12 cellular contexts compared by ENCODE assay signal in genomic region chr5:124444147-124444775, GRCh38.
DNase-seq lines count a peak whose midpoint lies in the region; ATAC-seq and TF ChIP-seq lines count a peak whose summit lies in the region.
"Had no signal": no experiment of that assay in that cellular context is flagged by ENCODE, and none has a peak within 500 bp of the region (broad histone marks: within the 10 kb centered on the region; RNA-seq: fewer than 3 reads in every experiment).

No MANE protein-coding gene starts in this region.

- TF ChIP-seq CTCF in GM06990 (IDR thresholded peaks at IDR 0.05; ENCODE audit: insufficient read depth, low read length, poor library complexity, severe bottlenecking) (no peak), MM.1S (IDR thresholded peaks at IDR 0.05; ENCODE audit: low read length) (no peak)

- peak overlapping the region; percentile 51; the same call in 1 of the 2 replicates for H3K27ac ChIP-seq in MM.1S (ENCODE audit: low read length)
- H3K27ac ChIP-seq: GM23248, SK-N-MC had no signal

- H3K4me2 ChIP-seq in MM.1S (ENCODE audit: low read depth, low read length), result peak overlapping the region; percentile 15

- no peaks in the 10 kb centered on the region for H4K20me1 ChIP-seq in MM.1S (ENCODE audit: insufficient read depth, low read length)

- H3K27ac Mint-ChIP-seq in activated CD4-positive, alpha-beta T cell treated with anti-CD3 and anti-CD28 coated beads, Interleukin-2, amount 10 ng/mL, durations not matched to agents 24 days and 14 days, result no peak overlapping the region
- H3K27ac Mint-ChIP-seq: activated CD8-positive, alpha-beta memory T cell treated with anti-CD3 and anti-CD28 coated beads, Interleukin-2, amount 10 ng/mL, durations not matched to agents 7 days and 5 days had no signal

- no peaks in the 10 kb centered on the region for H3K36me3 ChIP-seq in GM06990 (ENCODE audit: control insufficient read depth, insufficient read depth, low read length)
- no peaks in the 10 kb centered on the region for H3K36me3 ChIP-seq in MM.1S (replicated peaks; ENCODE audit: insufficient read depth, low read length)

- no peaks in the 10 kb centered on the region for H3K9me3 ChIP-seq in MM.1S (replicated peaks; ENCODE audit: insufficient read depth, low read length)

- no peaks in the 10 kb centered on the region for H3K9me3 Mint-ChIP-seq in activated CD4-positive, alpha-beta T cell treated with anti-CD3 and anti-CD28 coated beads, Interleukin-2, amount 10 ng/mL, durations not matched to agents 24 days and 14 days

- intact Hi-C loops in activated CD4-positive, alpha-beta T cell treated with anti-CD3 and anti-CD28 coated beads, Interleukin-2, amount 10 ng/mL, durations not matched to agents 24 days and 14 days (cut with micrococcal nuclease), result no loop called here
- intact Hi-C loops in sciatic nerve (cut with DNase I), result no loop called here

- DNase-seq in GM06990 (ENCODE audit: extremely low read depth, insufficient read length), result peak; percentile 38
- peak; percentile 72 for DNase-seq in MM.1S
- no peak for DNase-seq in activated CD4-positive, alpha-beta T cell treated with anti-CD3 and anti-CD28 coated beads, Interleukin-2, amount 10 ng/mL, durations not matched to agents 24 days and 14 days
- no peak for DNase-seq in sciatic nerve (ENCODE audit: low spot score)
- DNase-seq in stimulated activated CD4-positive, alpha-beta T cell treated with anti-CD3 and anti-CD28 coated beads, Interleukin-1b, Interleukin-23, amount 100 ng/mL, for 48 hours, result no peak
- DNase-seq: activated CD8-positive, alpha-beta memory T cell treated with anti-CD3 and anti-CD28 coated beads, Interleukin-2, amount 10 ng/mL, durations not matched to agents 7 days and 5 days; GM23248; MV-4-11 had no signal

- peak; percentile 99 for ATAC-seq in GM19324 (IDR thresholded peaks at IDR 0.05; ENCODE audit: low FRiP score, unreplicated experiment)
- peak; percentile 100 for ATAC-seq in HG02852 (IDR thresholded peaks at IDR 0.05; ENCODE audit: unreplicated experiment)
- ATAC-seq in SK-N-SH treated with all-trans-retinoic acid at 6 μM for 48 hours, result no peak
- no peak for ATAC-seq in sciatic nerve
- ATAC-seq: activated CD8-positive, alpha-beta memory T cell treated with anti-CD3 and anti-CD28 coated beads, Interleukin-2, amount 10 ng/mL, durations not matched to agents 7 days and 5 days had no signal

- H3K4me3 ChIP-seq in GM06990 (replicated peaks; ENCODE audit: low read depth, low read length), result no peak overlapping the region
- H3K4me3 ChIP-seq in MM.1S (ENCODE audit: low read length), result no peak overlapping the region
- H3K4me3 ChIP-seq: GM23248, SK-N-MC had no signal

- no peaks in the 10 kb centered on the region for H3K27me3 Mint-ChIP-seq in activated CD4-positive, alpha-beta T cell treated with anti-CD3 and anti-CD28 coated beads, Interleukin-2, amount 10 ng/mL, durations not matched to agents 24 days and 14 days
- H3K27me3 Mint-ChIP-seq: activated CD8-positive, alpha-beta memory T cell treated with anti-CD3 and anti-CD28 coated beads, Interleukin-2, amount 10 ng/mL, durations not matched to agents 7 days and 5 days had no signal

- H3K4me3 Mint-ChIP-seq in activated CD4-positive, alpha-beta T cell treated with anti-CD3 and anti-CD28 coated beads, Interleukin-2, amount 10 ng/mL, durations not matched to agents 24 days and 14 days, result no peak overlapping the region
- H3K4me3 Mint-ChIP-seq: activated CD8-positive, alpha-beta memory T cell treated with anti-CD3 and anti-CD28 coated beads, Interleukin-2, amount 10 ng/mL, durations not matched to agents 7 days and 5 days had no signal

- H3K27me3 ChIP-seq in GM06990 (replicated peaks; ENCODE audit: control insufficient read depth, insufficient read depth, low read length), result no peaks in the 10 kb centered on the region
- no peaks in the 10 kb centered on the region for H3K27me3 ChIP-seq in MM.1S (replicated peaks; ENCODE audit: insufficient read depth, low read length)

- no peaks in the 10 kb centered on the region for H3F3A ChIP-seq in MM.1S (ENCODE audit: insufficient read depth, low read length)

- H3K79me2 ChIP-seq in MM.1S (ENCODE audit: low read length), result no peaks in the 10 kb centered on the region

- no peak overlapping the region for H3K9ac ChIP-seq in MM.1S (ENCODE audit: low read length)
- H3K9ac ChIP-seq: GM23248 had no signal

- H3K4me1 ChIP-seq in MM.1S (ENCODE audit: low read length), result peaks cover 16% of the 10 kb centered on the region; the same call in 1 of the 2 replicates

- no peaks in the 10 kb centered on the region for H3K4me1 Mint-ChIP-seq in activated CD4-positive, alpha-beta T cell treated with anti-CD3 and anti-CD28 coated beads, Interleukin-2, amount 10 ng/mL, durations not matched to agents 24 days and 14 days

- H3K36me3 Mint-ChIP-seq in activated CD4-positive, alpha-beta T cell treated with anti-CD3 and anti-CD28 coated beads, Interleukin-2, amount 10 ng/mL, durations not matched to agents 24 days and 14 days (ENCODE audit: low read depth), result no peaks in the 10 kb centered on the region
- H3K36me3 Mint-ChIP-seq: activated CD8-positive, alpha-beta memory T cell treated with anti-CD3 and anti-CD28 coated beads, Interleukin-2, amount 10 ng/mL, durations not matched to agents 7 days and 5 days had no signal

- no peaks in the 10 kb centered on the region for H3K9me2 ChIP-seq in MM.1S (replicated peaks; ENCODE audit: insufficient read depth, low read length)

- H2AFZ ChIP-seq in MM.1S (ENCODE audit: low read length), result no peak overlapping the region
- H2AFZ ChIP-seq: GM23248 had no signal

TF ChIP-seq in SK-N-SH treated with all-trans-retinoic acid at 6 μM for 48 hours, 23 proteins besides CTCF, POLR2A, EP300 and RAD21 (continues in another document):
- TF ChIP-seq ZNF70 (CRISPR knock-in tag; IDR thresholded peaks at IDR 0.05) (no peak), ZFP30 (CRISPR knock-in tag; IDR thresholded peaks at IDR 0.05) (no peak), TSHZ2 (CRISPR knock-in tag; IDR thresholded peaks at IDR 0.05) (no peak), CSDC2 (CRISPR knock-in tag; IDR thresholded peaks at IDR 0.05) (no peak), ZC3H10 (CRISPR knock-in tag; IDR thresholded peaks at IDR 0.05) (no peak), ZFP3 (CRISPR knock-in tag; IDR thresholded peaks at IDR 0.05) (no peak), ISL1 (CRISPR knock-in tag; IDR thresholded peaks at IDR 0.05) (no peak), SNAI2 (CRISPR knock-in tag; IDR thresholded peaks at IDR 0.05) (no peak), PPARA (CRISPR knock-in tag; IDR thresholded peaks at IDR 0.05; ENCODE audit: borderline replicate concordance) (no peak), ZNF8 (CRISPR knock-in tag; IDR thresholded peaks at IDR 0.05) (no peak), ESRRG (CRISPR knock-in tag; IDR thresholded peaks at IDR 0.05) (no peak), BACH2 (CRISPR knock-in tag; IDR thresholded peaks at IDR 0.05; ENCODE audit: borderline replicate concordance) (no peak), TOX (CRISPR knock-in tag; IDR thresholded peaks at IDR 0.05; ENCODE audit: borderline replicate concordance) (no peak), ARNTL (CRISPR knock-in tag; IDR thresholded peaks at IDR 0.05; ENCODE audit: borderline replicate concordance, low read depth) (no peak), PATZ1 (CRISPR knock-in tag; IDR thresholded peaks at IDR 0.05; ENCODE audit: borderline replicate concordance) (no peak), OSR1 (CRISPR knock-in tag; IDR thresholded peaks at IDR 0.05) (no peak), TCF4 (CRISPR knock-in tag; IDR thresholded peaks at IDR 0.05; ENCODE audit: borderline replicate concordance) (no peak)

Comparison
In these comparisons a context has a peak if more than half of its experiments do, and no peak if none do; other contexts are left out.
1. DNase-seq: peak in GM06990 (single experiment) and MM.1S (single experiment); none in activated CD4-positive, alpha-beta T cell treated with anti-CD3 and anti-CD28 coated beads, Interleukin-2, amount 10 ng/mL, durations not matched to agents 24 days and 14 days (single experiment), sciatic nerve (single experiment) and stimulated activated CD4-positive, alpha-beta T cell treated with anti-CD3 and anti-CD28 coated beads, Interleukin-1b, Interleukin-23, amount 100 ng/mL, for 48 hours (single experiment).
2. ATAC-seq: peak in GM19324 (single experiment) and HG02852 (single experiment); none in SK-N-SH treated with all-trans-retinoic acid at 6 μM for 48 hours (single experiment) and sciatic nerve (single experiment).